1 cellular context compared by ENCODE assay signal in genomic region chr2:237590272-237591020, GRCh38.
TF ChIP-seq lines count a peak whose summit lies in the region.

TSS of gene RAB17 (minus strand) at chr2:237590734. CDS start at chr2:237586154, 4,580 bp downstream.

TF ChIP-seq in HepG2, 621 proteins besides CTCF, POLR2A, EP300 and RAD21 (continued from another document and continues in another):
- TF ChIP-seq HNF1B (CRISPR knock-in tag; IDR thresholded peaks at IDR 0.05) (peak; percentile 99), SKI (IDR thresholded peaks at IDR 0.05; ENCODE audit: partially characterized antibody) (peak; percentile 78), ZMYM3 (CRISPR knock-in tag; IDR thresholded peaks at IDR 0.05) (peak; percentile 93), ZNF577 (CRISPR knock-in tag; IDR thresholded peaks at IDR 0.05; ENCODE audit: borderline replicate concordance, low read depth) (no peak), ZNF510 (CRISPR knock-in tag; IDR thresholded peaks at IDR 0.05; ENCODE audit: low read depth) (peak; percentile 89; the same call in 1 of the 2 replicates), U2AF1 (optimal IDR thresholded peaks at IDR 0.05; ENCODE audit: low read depth, low read length) (peak; percentile 97), TERF1 (CRISPR knock-in tag; IDR thresholded peaks at IDR 0.05) (no peak), FOSL1 (CRISPR knock-in tag; IDR thresholded peaks at IDR 0.05; ENCODE audit: borderline replicate concordance) (peak; percentile 62; the same call in 1 of the 2 replicates), ZNF709 (CRISPR knock-in tag; IDR thresholded peaks at IDR 0.05) (peak; percentile 97), ETV5 (CRISPR knock-in tag; IDR thresholded peaks at IDR 0.05; ENCODE audit: borderline replicate concordance) (peak; percentile 95), FOXK1 (CRISPR knock-in tag; IDR thresholded peaks at IDR 0.05; ENCODE audit: borderline replicate concordance, low read depth) (peak; percentile 52; the same call in 1 of the 2 replicates), SOX13 (IDR thresholded peaks at IDR 0.05) (peak; percentile 67), SOX13 (CRISPR knock-in tag; conservative IDR thresholded peaks at IDR 0.05 in 1 of 2, IDR thresholded peaks at IDR 0.05 in 1 of 2) (peak in 1 of 2 experiments; percentile 67; a peak in 2 of 4 replicates), POLR2AphosphoS2 (IDR thresholded peaks at IDR 0.05; ENCODE audit: low read depth, low read length) (no peak), ZNF251 (CRISPR knock-in tag; IDR thresholded peaks at IDR 0.05) (no peak), CCAR2 (optimal IDR thresholded peaks at IDR 0.05; ENCODE audit: low read depth, low read length) (peak; percentile 8), ZNF850 (CRISPR knock-in tag; conservative IDR thresholded peaks at IDR 0.05) (no peak), CBX1 (IDR thresholded peaks at IDR 0.05; ENCODE audit: low read depth) (peak; percentile 81), MYNN (CRISPR knock-in tag; IDR thresholded peaks at IDR 0.05; ENCODE audit: low read depth) (no peak), ZNF841 (CRISPR knock-in tag; IDR thresholded peaks at IDR 0.05; ENCODE audit: borderline replicate concordance) (no peak), ZNF44 (CRISPR knock-in tag; IDR thresholded peaks at IDR 0.05) (peak; percentile 86; the same call in 1 of the 2 replicates), DRAP1 (CRISPR knock-in tag; IDR thresholded peaks at IDR 0.05) (no peak; the same call in 1 of the 2 replicates), HDAC6 (IDR thresholded peaks at IDR 0.05; ENCODE audit: low read depth, low read length) (no peak), ZNF274 (CRISPR knock-in tag; IDR thresholded peaks at IDR 0.05) (peak; percentile 89), KDM2A (CRISPR knock-in tag; IDR thresholded peaks at IDR 0.05; ENCODE audit: borderline replicate concordance, low read depth) (peak; percentile 79; the same call in 1 of the 2 replicates), ZNF512B (CRISPR knock-in tag; IDR thresholded peaks at IDR 0.05; ENCODE audit: borderline replicate concordance) (peak; percentile 66; the same call in 1 of the 2 replicates), ZNF672 (CRISPR knock-in tag; IDR thresholded peaks at IDR 0.05) (no peak), ZNF780A (CRISPR knock-in tag; IDR thresholded peaks at IDR 0.05) (no peak; the same call in 1 of the 2 replicates), MXD3 (CRISPR knock-in tag; IDR thresholded peaks at IDR 0.05) (no peak), CSRNP1 (CRISPR knock-in tag; IDR thresholded peaks at IDR 0.05) (peak; percentile 91; the same call in 1 of the 2 replicates), HOMEZ (CRISPR knock-in tag; IDR thresholded peaks at IDR 0.05; ENCODE audit: low read depth) (peak; percentile 56; the same call in 1 of the 2 replicates), TBP (CRISPR knock-in tag; IDR thresholded peaks at IDR 0.05) (no peak), ZNF557 (CRISPR knock-in tag; IDR thresholded peaks at IDR 0.05) (peak; percentile 74; the same call in 1 of the 2 replicates), ZBTB42 (CRISPR knock-in tag; IDR thresholded peaks at IDR 0.05) (peak; percentile 73; the same call in 1 of the 2 replicates), ZHX2 (IDR thresholded peaks at IDR 0.05; ENCODE audit: low read depth) (peak; percentile 73), ZHX2 (CRISPR knock-in tag; IDR thresholded peaks at IDR 0.05; ENCODE audit: borderline replicate concordance) (no peak), ATF5 (CRISPR knock-in tag; IDR thresholded peaks at IDR 0.05; ENCODE audit: low read depth) (peak; percentile 21; the same call in 1 of the 2 replicates), PTBP1 (IDR thresholded peaks at IDR 0.05; ENCODE audit: low read depth, low read length, poor library complexity, severe bottlenecking) (peak; percentile 35), ZNF800 (CRISPR knock-in tag; IDR thresholded peaks at IDR 0.05) (peak; percentile 83; the same call in 1 of the 2 replicates), MED8 (CRISPR knock-in tag; IDR thresholded peaks at IDR 0.05; ENCODE audit: insufficient replicate concordance) (peak; percentile 96), ZNF761 (CRISPR knock-in tag; conservative IDR thresholded peaks at IDR 0.05) (no peak; the same call in 1 of the 2 replicates), POGZ (CRISPR knock-in tag; IDR thresholded peaks at IDR 0.05) (peak; percentile 97), ZNF234 (CRISPR knock-in tag; conservative IDR thresholded peaks at IDR 0.05) (peak; percentile 80; the same call in 1 of the 2 replicates), ZSCAN21 (CRISPR knock-in tag; IDR thresholded peaks at IDR 0.05; ENCODE audit: borderline replicate concordance) (peak; percentile 91)
